Comparison of ENCODE assay signal across 8 cellular contexts in the genomic region with DNA sequence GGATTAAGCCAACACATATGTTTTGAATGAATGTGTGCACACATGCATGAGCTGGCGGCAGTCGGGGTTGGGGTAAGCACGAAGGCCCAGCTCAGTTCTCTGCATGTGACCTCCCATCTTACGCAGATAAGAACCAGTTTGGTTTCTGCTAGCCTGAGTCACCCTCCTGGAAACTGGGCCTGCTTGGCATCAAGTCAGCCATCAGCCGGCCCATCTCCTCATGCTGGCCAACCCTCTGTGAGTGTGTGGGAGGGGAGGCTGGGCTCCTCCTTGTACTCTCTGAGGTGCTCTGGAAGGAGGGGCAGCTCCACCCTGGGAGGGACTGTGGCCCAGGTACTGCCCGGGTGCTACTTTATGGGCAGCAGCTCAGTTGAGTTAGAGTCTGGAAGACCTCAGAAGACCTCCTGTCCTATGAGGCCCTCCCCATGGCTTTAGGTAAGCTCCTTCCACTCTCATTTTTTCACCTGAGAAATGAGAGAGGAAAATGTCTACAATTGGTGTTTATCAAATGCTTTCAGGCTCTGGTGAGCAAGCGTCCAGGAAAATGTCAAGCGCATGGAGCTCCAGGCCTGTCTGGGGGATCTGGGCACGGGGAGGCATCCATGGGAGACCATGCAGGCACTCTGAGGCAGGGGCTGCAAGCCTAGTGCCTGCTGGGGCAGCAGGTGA. TPM values are rescaled to one million over a fixed set of nuclear protein-coding genes. Genes with fewer than 3 reads are reported as not detected.
DNase-seq lines count a peak whose midpoint lies in the region; ATAC-seq and TF ChIP-seq lines count a peak whose summit lies in the region.

No MANE protein-coding gene starts in this region.

- H3K27ac ChIP-seq in epithelial cell of prostate, result peak overlapping the region; percentile 95
- no peak overlapping the region for H3K27ac ChIP-seq in sigmoid colon

- no peaks in the 10 kb centered on the region for H3K4me1 ChIP-seq in sigmoid colon

- intact Hi-C loops in posterior vena cava (cut with DNase I) (no loop called here), sigmoid colon (cut with DNase I) (no loop called here)

- no peak for TF ChIP-seq CTCF in sigmoid colon (IDR thresholded peaks at IDR 0.05)

- H3K36me3 ChIP-seq in sigmoid colon, result no peaks in the 10 kb centered on the region

- H3K9me3 ChIP-seq in sigmoid colon, result no peaks in the 10 kb centered on the region

- no peaks in the 10 kb centered on the region for H3K27me3 ChIP-seq in sigmoid colon

- DNase-seq in CD1c-positive myeloid dendritic cell (ENCODE audit: extremely low spot score) (peak; percentile 65), OCI-M1 (lab: John Stamatoyannopoulos, UW) (peak; percentile 87), epithelial cell of prostate (ENCODE audit: low read depth, low spot score) (peak; percentile 100), posterior vena cava (ENCODE audit: low spot score) (peak; percentile 82), NCI-H2171 treated with DMSO at 0.1 percent for 48 hours (lab: John Stamatoyannopoulos, UW) (no peak), sigmoid colon (no peak), activated gamma-delta T cell treated with Interleukin-2 at 50 U/mL for 16 hours (no peak)

- H3K4me3 ChIP-seq in sigmoid colon, result no peak overlapping the region

- ATAC-seq in HG03139 (IDR thresholded peaks at IDR 0.05; ENCODE audit: unreplicated experiment), result no peak

- WGBS in sigmoid colon, 2 donors, result 59 to 82% methylated on average over 9 of the region's 9 CpGs

- no peak for TF ChIP-seq EP300 in sigmoid colon (IDR thresholded peaks at IDR 0.05)

- no peak for TF ChIP-seq POLR2A in sigmoid colon (IDR thresholded peaks at IDR 0.05)

RNA-seq across cellular contexts. Expression of gene IL1RN, which starts 9.7 kb away (rescaled TPM):
- total RNA-seq in posterior vena cava (1 to 10 TPM; 1.7 to 3.0 TPM), sigmoid colon (1 to 10 TPM in 1 of 4 donors, under 1 TPM in 1, not detected in 2; 0.55 to 1.6 TPM)
- polyA plus RNA-seq in sigmoid colon, result 10 to 100 TPM in 2 of 3 donors, 1 to 10 TPM in 1; 6.6 to 19.9 (median 11.1) TPM

RNA-seq across cellular contexts. Expression of gene IL1F10, which starts 50.0 kb away (rescaled TPM):
- total RNA-seq in posterior vena cava, result not detected
- not detected for total RNA-seq in sigmoid colon
- polyA plus RNA-seq in sigmoid colon, result not detected

RNA-seq across cellular contexts. Expression of gene PSD4, which starts 56.0 kb away (rescaled TPM):
- total RNA-seq in posterior vena cava (10 to 100 TPM in 1 of 2 donors, 1 to 10 TPM in 1; 5.8 to 10.5 TPM), sigmoid colon (1 to 10 TPM; 1.4 to 6.6 (median 2.0) TPM)
- polyA plus RNA-seq in sigmoid colon, result 10 to 100 TPM; 15.0 to 51.6 (median 22.9) TPM

RNA-seq across cellular contexts. Expression of gene IL36RN, which starts 58.7 kb away (rescaled TPM):
- total RNA-seq in posterior vena cava (not detected), sigmoid colon (not detected)
- polyA plus RNA-seq in sigmoid colon, result under 1 TPM in 1 of 3 donors, not detected in 2; 0.03 TPM

Comparison
In these comparisons a context has a peak if more than half of its experiments do, and no peak if none do; other contexts are left out.
1. DNase-seq: peak in CD1c-positive myeloid dendritic cell (single experiment), OCI-M1 (single experiment), epithelial cell of prostate (single experiment) and posterior vena cava (single experiment); none in NCI-H2171 treated with DMSO at 0.1 percent for 48 hours (single experiment), sigmoid colon (single experiment) and activated gamma-delta T cell treated with Interleukin-2 at 50 U/mL for 16 hours (single experiment).